ENCODE assay signal across 10 cellular contexts in genomic region chr13:99955747-99956472, GRCh38.
A peak's percentile ranks its signal among the peaks of the same experiment; 100 is the strongest.
DNase-seq lines count a peak whose midpoint lies in the region; FAIRE-seq and TF ChIP-seq lines count a peak whose summit lies in the region.
"Had no signal": no experiment of that assay in that cellular context is flagged by ENCODE, and none has a peak within 500 bp of the region (broad histone marks: within the 10 kb centered on the region; RNA-seq: fewer than 3 reads in every experiment).

No MANE protein-coding gene starts in this region.

- H3K79me2 ChIP-seq in MM.1S (ENCODE audit: low read length) = no peaks in the 10 kb centered on the region

- H3K36me3 ChIP-seq in HUES48 (ENCODE audit: control insufficient read depth, insufficient read depth, low read length) (no peaks in the 10 kb centered on the region), MM.1S (replicated peaks; ENCODE audit: insufficient read depth, low read length) (no peaks in the 10 kb centered on the region)
- no peaks in the 10 kb centered on the region for H3K36me3 ChIP-seq in effector memory CD4-positive, alpha-beta T cell (ENCODE audit: control insufficient read depth, insufficient read depth, low read length)

- peaks cover 100% of the 10 kb centered on the region for H3K27me3 Mint-ChIP-seq in nephron (ENCODE audit: low read depth)

- H3K27ac ChIP-seq in HUES48 (ENCODE audit: low read depth, low read length) = no peak overlapping the region
- no peak overlapping the region for H3K27ac ChIP-seq in effector memory CD4-positive, alpha-beta T cell (ENCODE audit: insufficient read depth, low read length, poor library complexity, severe bottlenecking)
- no peak overlapping the region for H3K27ac ChIP-seq in MM.1S (ENCODE audit: low read length)

- H4K20me1 ChIP-seq in MM.1S (ENCODE audit: insufficient read depth, low read length) = no peaks in the 10 kb centered on the region

- H3K27me3 ChIP-seq in HUES48 (ENCODE audit: control insufficient read depth, insufficient read depth, low read length) (peaks cover 79% of the 10 kb centered on the region), MM.1S (replicated peaks; ENCODE audit: insufficient read depth, low read length) (peaks cover 9% of the 10 kb centered on the region; the same call in 1 of the 2 replicates)
- peaks cover 60% of the 10 kb centered on the region for H3K27me3 ChIP-seq in effector memory CD4-positive, alpha-beta T cell (replicated peaks; ENCODE audit: control insufficient read depth, insufficient read depth, low read length, poor library complexity, severe bottlenecking)

- no peak for FAIRE-seq in GM19239 (lab: Jason Lieb, UNC)

- no peaks in the 10 kb centered on the region for H3F3A ChIP-seq in MM.1S (ENCODE audit: insufficient read depth, low read length)

- H3K9me2 ChIP-seq in MM.1S (replicated peaks; ENCODE audit: insufficient read depth, low read length) = no peaks in the 10 kb centered on the region

- H3K36me3 Mint-ChIP-seq in nephron (ENCODE audit: low read depth) = no peaks in the 10 kb centered on the region

- H3K4me3 ChIP-seq in HUES48 (ENCODE audit: low read depth, low read length) (peak overlapping the region; percentile 55), MM.1S (ENCODE audit: low read length) (no peak overlapping the region)
- H3K4me3 ChIP-seq in effector memory CD4-positive, alpha-beta T cell (ENCODE audit: insufficient read depth, low read depth, low read length, poor library complexity, severe bottlenecking) = peak overlapping the region; percentile 22

- H3K4me3 Mint-ChIP-seq in nephron = peak overlapping the region; percentile 81 to 88 (median 88)

- no peak overlapping the region for H2AFZ ChIP-seq in MM.1S (ENCODE audit: low read length)

- H3K9me3 ChIP-seq in HUES48 (ENCODE audit: control insufficient read depth, insufficient read depth, low read length) (no peaks in the 10 kb centered on the region), MM.1S (replicated peaks; ENCODE audit: insufficient read depth, low read length) (no peaks in the 10 kb centered on the region)
- H3K9me3 ChIP-seq in effector memory CD4-positive, alpha-beta T cell (ENCODE audit: control insufficient read depth, low read length) = no peaks in the 10 kb centered on the region

- no peak for TF ChIP-seq CTCF in nephron (IDR thresholded peaks at IDR 0.05; ENCODE audit: unreplicated experiment in 3 of 3)
- no peak for TF ChIP-seq CTCF in MM.1S (IDR thresholded peaks at IDR 0.05; ENCODE audit: low read length)

- H3K27ac Mint-ChIP-seq in nephron = peak overlapping the region; percentile 47 to 65 (median 58)

- H3K9ac ChIP-seq in HUES48 (ENCODE audit: low read depth, low read length) = no peak overlapping the region; the same call in 1 of the 2 replicates
- H3K9ac ChIP-seq in MM.1S (ENCODE audit: low read length) = no peak overlapping the region

- peaks cover 41% of the 10 kb centered on the region for H3K4me1 Mint-ChIP-seq in nephron

- H3K4me1 ChIP-seq in HUES48 (ENCODE audit: control insufficient read depth, insufficient read depth, low read length) (peaks cover 23% of the 10 kb centered on the region), MM.1S (ENCODE audit: low read length) (no peaks in the 10 kb centered on the region)
- peaks cover 33% of the 10 kb centered on the region for H3K4me1 ChIP-seq in effector memory CD4-positive, alpha-beta T cell (ENCODE audit: control insufficient read depth, insufficient read depth, low read length, poor library complexity, severe bottlenecking)

- H3K9me3 Mint-ChIP-seq in nephron = no peaks in the 10 kb centered on the region

- no peak overlapping the region for H3K4me2 ChIP-seq in MM.1S (ENCODE audit: low read depth, low read length)

- peak; percentile 73 for DNase-seq in AG20443 (ENCODE audit: low spot score)
- DNase-seq in effector memory CD4-positive, alpha-beta T cell = no peak
- DNase-seq in GM19239 (ENCODE audit: insufficient read length, low spot score) = no peak
- no peak for DNase-seq in DMS79 (lab: John Stamatoyannopoulos, UW)
- DNase-seq in activated gamma-delta T cell (lab: John Stamatoyannopoulos, UW) = no peak
- DNase-seq in MM.1S = no peak
- DNase-seq: NCI-H187 treated with DMSO at 0.1 percent for 48 hours; stimulated activated CD4-positive, alpha-beta T cell treated with anti-CD3 and anti-CD28 coated beads, Interleukin-1b, Interleukin-23, amount 100 ng/mL, for 48 hours had no signal
